In the genomic region with DNA sequence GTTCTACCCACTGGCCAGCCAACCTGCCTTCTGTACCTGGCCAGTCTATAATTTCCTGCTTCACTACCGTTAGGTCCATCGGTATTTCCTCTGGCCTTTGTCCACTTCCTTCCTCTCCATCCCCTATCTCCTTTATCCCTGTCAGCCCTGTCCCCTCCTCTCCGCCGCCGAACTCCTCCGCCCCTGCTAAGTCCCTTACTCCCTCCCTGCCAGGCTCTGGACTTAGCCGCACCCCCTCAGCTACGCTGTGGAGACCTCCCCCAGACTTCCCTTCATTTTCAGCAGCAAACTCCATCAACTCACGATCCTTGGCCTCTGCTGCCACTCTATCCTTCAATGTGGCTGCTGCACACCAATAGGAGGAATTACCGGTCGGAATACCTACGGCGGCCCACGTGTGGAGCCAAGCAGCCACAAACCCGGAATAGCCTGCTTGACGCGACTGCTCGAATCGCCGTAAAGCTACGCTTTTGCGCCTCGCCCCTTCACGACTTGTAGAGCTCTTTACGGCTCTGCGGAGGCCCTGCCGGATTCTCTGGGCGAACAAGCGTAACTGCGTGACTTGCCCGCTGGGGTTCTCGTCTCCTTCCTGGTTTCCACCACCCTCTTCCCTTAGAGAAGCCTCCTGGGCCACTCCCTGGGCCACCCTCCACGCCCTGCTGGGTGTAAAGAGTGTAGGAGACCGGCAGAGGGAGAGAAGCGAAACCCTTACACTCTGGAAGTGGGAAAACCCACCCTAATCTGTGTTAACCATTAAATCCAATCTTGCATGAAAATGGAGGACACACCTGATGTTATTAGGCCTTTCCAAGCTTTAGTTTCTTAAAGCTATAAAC, we compare ENCODE assay signal across 8 cellular contexts. TPM values are rescaled to one million over a fixed set of nuclear protein-coding genes. Genes with fewer than 3 reads are reported as not detected.
DNase-seq lines count a peak whose midpoint lies in the region; ATAC-seq and TF ChIP-seq lines count a peak whose summit lies in the region.

A gene with protein sequence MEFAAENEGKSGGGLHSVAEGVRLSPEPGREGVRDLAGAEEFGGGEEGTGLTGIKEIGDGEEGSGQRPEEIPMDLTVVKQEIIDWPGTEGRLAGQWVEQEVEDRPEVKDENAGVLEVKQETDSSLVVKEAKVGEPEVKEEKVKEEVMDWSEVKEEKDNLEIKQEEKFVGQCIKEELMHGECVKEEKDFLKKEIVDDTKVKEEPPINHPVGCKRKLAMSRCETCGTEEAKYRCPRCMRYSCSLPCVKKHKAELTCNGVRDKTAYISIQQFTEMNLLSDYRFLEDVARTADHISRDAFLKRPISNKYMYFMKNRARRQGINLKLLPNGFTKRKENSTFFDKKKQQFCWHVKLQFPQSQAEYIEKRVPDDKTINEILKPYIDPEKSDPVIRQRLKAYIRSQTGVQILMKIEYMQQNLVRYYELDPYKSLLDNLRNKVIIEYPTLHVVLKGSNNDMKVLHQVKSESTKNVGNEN (minus strand): TSS at position 444 of the 836 bp plus-strand sequence. CDS start 149 bp downstream, at position 295.

- TF ChIP-seq CTCF in natural killer cell (IDR thresholded peaks at IDR 0.05): peak; percentile 10

- no peaks in the 10 kb centered on the region for H3K36me3 Mint-ChIP-seq in natural killer cell

- no peak within 1 kb of the TSS for H3K4me3 Mint-ChIP-seq in natural killer cell

- peak; percentile 97 to 98 (median 97) for ATAC-seq in natural killer cell

- H3K27me3 Mint-ChIP-seq in natural killer cell (ENCODE audit: low read depth in 2 of 2): no peaks in the 10 kb centered on the region

- H3K9me3 Mint-ChIP-seq in natural killer cell: no peaks in the 10 kb centered on the region

- DNase-seq in ELR (ENCODE audit: low read depth): peak; percentile 99
- DNase-seq in GOT3 (lab: John Stamatoyannopoulos, UW): peak; percentile 43
- DNase-seq in LHCN-M2 (ENCODE audit: low read depth): peak; percentile 97
- peak; percentile 97 for DNase-seq in RPMI7951 (ENCODE audit: low read depth)
- peak; percentile 66 to 73 for DNase-seq in activated T-helper 1 cell treated with anti-CD3 and anti-CD28 coated beads, Interleukin-2, amount 50 U/mL, for 16 hours (ENCODE audit: low read depth in 1 of 2, low spot score in 1 of 2)
- DNase-seq in fibroblast of peridontal ligament (ENCODE audit: extremely low read depth): peak; percentile 96
- peak; percentile 73 for DNase-seq in natural killer cell
- peak; percentile 76 to 88 (median 85) for DNase-seq in stimulated activated naive CD4-positive, alpha-beta T cell (lab: John Stamatoyannopoulos, UW)

- no peak within 1 kb of the TSS for H3K27ac Mint-ChIP-seq in natural killer cell

- intact Hi-C loops in natural killer cell (cut with micrococcal nuclease): no loop called here

- H3K4me1 Mint-ChIP-seq in natural killer cell: peaks cover 9 to 23% of the 10 kb centered on the region in 2 donors

RNA-seq across cellular contexts. Expression of the gene that starts here (rescaled TPM):
- total RNA-seq in LHCN-M2 (2014; rRNA removed) (14.2 and 17.1 TPM in 2 replicates), natural killer cell (10 to 100 TPM; 14.4 to 17.3 (median 14.8) TPM)
- 11.6 TPM for polyA plus RNA-seq in LHCN-M2 (2012)
- total RNA-seq in RPMI7951 (2014; rRNA removed; shearing (Covaris generic)): 12.4 and 13.2 TPM in 2 replicates

Comparison
In these comparisons a context has a peak if more than half of its experiments do, and no peak if none do; other contexts are left out.
1. Peak in every context shown above with its lines: DNase-seq and ATAC-seq.
2. DNase-seq: peak in every context shown above with its lines; median percentile 99 in ELR; 97 in LHCN-M2; 97 in RPMI7951; 96 in fibroblast of peridontal ligament; 85 in stimulated activated naive CD4-positive, alpha-beta T cell; 73 in natural killer cell; 70 in activated T-helper 1 cell treated with anti-CD3 and anti-CD28 coated beads, Interleukin-2, amount 50 U/mL, for 16 hours; 43 in GOT3.